17 cellular contexts compared by ENCODE assay signal in the genomic region with DNA sequence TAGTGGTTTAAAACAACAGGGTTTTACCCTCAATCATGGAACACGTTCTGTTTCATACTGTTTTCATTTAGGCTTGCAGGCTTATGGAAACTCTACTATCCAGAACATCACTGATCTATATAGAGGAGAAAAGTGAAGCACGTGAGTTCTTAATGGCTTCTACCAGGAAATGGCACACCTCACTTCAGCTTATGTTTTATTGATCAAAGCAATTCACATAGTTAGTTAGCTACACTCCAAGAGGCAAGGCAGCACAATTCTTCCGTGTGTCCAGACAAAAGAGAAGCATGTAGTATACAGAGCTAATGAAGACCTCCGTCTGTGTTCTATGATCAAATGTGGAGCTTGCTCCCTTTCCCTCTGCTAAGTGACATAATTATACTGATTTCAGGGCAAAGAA.
A peak's percentile ranks its signal among the peaks of the same experiment; 100 is the strongest.
DNase-seq lines count a peak whose midpoint lies in the region; TF ChIP-seq lines count a peak whose summit lies in the region.
"Had no signal": no experiment of that assay in that cellular context is flagged by ENCODE, and none has a peak within 500 bp of the region (broad histone marks: within the 10 kb centered on the region; RNA-seq: fewer than 3 reads in every experiment).

No MANE protein-coding gene starts in this region.

- peaks cover 6% of the 10 kb centered on the region for H3K36me3 Mint-ChIP-seq in Calu3 (ENCODE audit: insufficient read depth, unreplicated experiment)
- H3K36me3 Mint-ChIP-seq: CD4-positive, CD25-positive, alpha-beta regulatory T cell; IgD-negative memory B cell had no signal

- no peak for DNase-seq in Calu3
- DNase-seq in NCI-H187 treated with DMSO at 0.1 percent for 48 hours (lab: John Stamatoyannopoulos, UW) = peak; percentile 15
- DNase-seq in colonic mucosa = peak; percentile 29
- DNase-seq in substantia nigra (lab: John Stamatoyannopoulos, UW) = no peak
- no peak for DNase-seq in iPS-NIHi11 (ENCODE audit: low spot score)
- no peak for DNase-seq in C1 segment of cervical spinal cord (lab: John Stamatoyannopoulos, UW)
- DNase-seq: CD4-positive, CD25-positive, alpha-beta regulatory T cell; CD8-positive, alpha-beta memory T cell; COR-L47; DMS79 treated with DMSO at 0.1 percent for 48 hours; GF-D8; GOT3; H7 had no signal

- H3K9ac ChIP-seq in colonic mucosa (ENCODE audit: low read depth in 2 of 2, low read length in 2 of 2) (no peak overlapping the region), parathyroid adenoma (no peak overlapping the region)
- H3K9ac ChIP-seq: BLaER1 treated with 17β-estradiol and CSF1 and Interleukin-3, amounts not matched to agents 10 nM and 100 nM had no signal

- CTCF ChIA-PET in Calu3 (lab: Charles Lee) = interaction anchor here (1.0 kb wide), 1 partner anchor 56 kb away, joined by 4 read pairs; no protein-coding TSS in a partner anchor

- no TSS peak for BruUV-seq in Calu3 (replicated peaks; lab: Mats Ljungman, UMichigan)

- H3K27me3 ChIP-seq in colonic mucosa = no peaks in the 10 kb centered on the region
- H3K27me3 ChIP-seq in parathyroid adenoma (ENCODE audit: control insufficient read depth, insufficient read depth, low read length) = no peaks in the 10 kb centered on the region
- H3K27me3 ChIP-seq: BLaER1 treated with 17β-estradiol and CSF1 and Interleukin-3, amounts not matched to agents 10 nM and 100 nM had no signal

- no peaks in the 10 kb centered on the region for H3K9me3 ChIP-seq in colonic mucosa
- no peaks in the 10 kb centered on the region for H3K9me3 ChIP-seq in parathyroid adenoma (ENCODE audit: control insufficient read depth, low read length)

- peaks cover 42% of the 10 kb centered on the region for H3K4me1 Mint-ChIP-seq in Calu3 (ENCODE audit: low read depth, unreplicated experiment)

- H3K9me3 Mint-ChIP-seq in Calu3 (ENCODE audit: low read depth, unreplicated experiment) = no peaks in the 10 kb centered on the region
- H3K9me3 Mint-ChIP-seq: CD8-positive, alpha-beta memory T cell had no signal

- TF ChIP-seq CTCF in Calu3 (IDR thresholded peaks at IDR 0.05; ENCODE audit: unreplicated experiment) (no peak), colonic mucosa (IDR thresholded peaks at IDR 0.05) (no peak), parathyroid adenoma (IDR thresholded peaks at IDR 0.05) (no peak)

- H3K4me3 ChIP-seq in colonic mucosa (no peak overlapping the region), parathyroid adenoma (ENCODE audit: low read depth, low read length) (no peak overlapping the region)
- H3K4me3 ChIP-seq: BLaER1 treated with 17β-estradiol and CSF1 and Interleukin-3, amounts not matched to agents 10 nM and 100 nM had no signal

- no peak overlapping the region for H3K4me2 ChIP-seq in parathyroid adenoma (ENCODE audit: low read length)
- H3K4me2 ChIP-seq: BLaER1 treated with 17β-estradiol and CSF1 and Interleukin-3, amounts not matched to agents 10 nM and 100 nM had no signal

- H3K36me3 ChIP-seq in colonic mucosa (no peaks in the 10 kb centered on the region), parathyroid adenoma (ENCODE audit: control insufficient read depth, insufficient read depth, low read length) (no peaks in the 10 kb centered on the region)
- H3K36me3 ChIP-seq: BLaER1 treated with 17β-estradiol and CSF1 and Interleukin-3, amounts not matched to agents 10 nM and 100 nM had no signal

- peak overlapping the region; percentile 10 for H3K27ac Mint-ChIP-seq in Calu3 (ENCODE audit: unreplicated experiment)
- H3K27ac Mint-ChIP-seq: B cell; CD4-positive, CD25-positive, alpha-beta regulatory T cell; IgD-negative memory B cell had no signal

- no peak overlapping the region for H3K4me3 Mint-ChIP-seq in Calu3 (ENCODE audit: low read depth, unreplicated experiment)
- H3K4me3 Mint-ChIP-seq: B cell; CD4-positive, CD25-positive, alpha-beta regulatory T cell; CD8-positive, alpha-beta memory T cell; IgD-negative memory B cell had no signal

- intact Hi-C loops in Calu3 (cut with micrococcal nuclease; ENCODE audit: unreplicated experiment) (loop anchor here (5.0 kb wide), 1 partner anchor 222 kb away; no protein-coding TSS in a partner anchor), colonic mucosa (cut with DNase I) (no loop called here)

- H3K79me2 ChIP-seq in parathyroid adenoma = peaks cover 2% of the 10 kb centered on the region

- H3K27me3 Mint-ChIP-seq in Calu3 (ENCODE audit: unreplicated experiment) = no peaks in the 10 kb centered on the region
- H3K27me3 Mint-ChIP-seq: B cell; CD4-positive, CD25-positive, alpha-beta regulatory T cell; CD8-positive, alpha-beta memory T cell; IgD-negative memory B cell had no signal

- H3K4me1 ChIP-seq in colonic mucosa = peaks cover 4% of the 10 kb centered on the region
- H3K4me1 ChIP-seq in parathyroid adenoma = peaks cover 33% of the 10 kb centered on the region

- H3K27ac ChIP-seq in colonic mucosa (peak overlapping the region; percentile 13), parathyroid adenoma (no peak overlapping the region), substantia nigra (ENCODE audit: low read depth, low read length, poor library complexity, severe bottlenecking) (no peak overlapping the region)
- H3K27ac ChIP-seq: BLaER1 treated with 17β-estradiol and CSF1 and Interleukin-3, amounts not matched to agents 10 nM and 100 nM had no signal

- peak overlapping the region; percentile 13 for H2AFZ ChIP-seq in parathyroid adenoma

Comparison
In these comparisons a context has a peak if more than half of its experiments do, and no peak if none do; other contexts are left out.
1. DNase-seq: peak in NCI-H187 treated with DMSO at 0.1 percent for 48 hours (single experiment) and colonic mucosa (single experiment); none in Calu3 (single experiment), substantia nigra (0 of 49), iPS-NIHi11 (single experiment) and C1 segment of cervical spinal cord (0 of 14).